Comparison of ENCODE assay signal across 10 cellular contexts in genomic region chr11:93512965-93513667, GRCh38. TPM values are rescaled to one million over a fixed set of nuclear protein-coding genes. Genes with fewer than 3 reads are reported as not detected.
A peak's percentile ranks its signal among the peaks of the same experiment; 100 is the strongest.
DNase-seq lines count a peak whose midpoint lies in the region; ATAC-seq and TF ChIP-seq lines count a peak whose summit lies in the region.
"Had no signal": no experiment of that assay in that cellular context is flagged by ENCODE, and none has a peak within 500 bp of the region (broad histone marks: within the 10 kb centered on the region; RNA-seq: fewer than 3 reads in every experiment).

No MANE protein-coding gene starts in this region.

- H3K36me3 Mint-ChIP-seq in activated B cell treated with CpG ODN at 0.5 μM for 24 hours (ENCODE audit: low read depth) = no peaks in the 10 kb centered on the region

- H3K27ac Mint-ChIP-seq in activated B cell treated with CpG ODN at 0.5 μM for 24 hours = no peak overlapping the region
- H3K27ac Mint-ChIP-seq: nephron had no signal

- no peak for DNase-seq in activated B cell treated with CpG ODN at 0.5 μM for 24 hours
- no peak for DNase-seq in stimulated activated CD4-positive, alpha-beta T cell treated with anti-CD3 and anti-CD28 coated beads, Interleukin-4, amount 100 ng/mL, for 4 hours
- DNase-seq in caudate nucleus (lab: John Stamatoyannopoulos, UW) = no peak
- no peak for DNase-seq in stimulated activated naive CD8-positive, alpha-beta T cell treated with anti-CD3 and anti-CD28 coated beads, Interleukin-15, Interleukin-2, amounts not matched to agents 100 U/mL and 50 U/mL, for 24 hours
- DNase-seq: activated T-cell treated with anti-CD3 and anti-CD28 coated beads for 4 hours, NCI-H446 had no signal

- intact Hi-C loops in activated B cell treated with CpG ODN at 0.5 μM for 24 hours (cut with micrococcal nuclease) = no loop called here

- POLR2A ChIA-PET in activated B cell treated with CpG ODN at 0.5 μM for 24 hours (lab: Charles Lee) = no interaction called here

- no peak overlapping the region for H3K27ac ChIP-seq in caudate nucleus (ENCODE audit: low read depth, low read length)

- no peak overlapping the region for H3K4me3 Mint-ChIP-seq in activated B cell treated with CpG ODN at 0.5 μM for 24 hours
- H3K4me3 Mint-ChIP-seq: nephron had no signal

- peak; percentile 46 for ATAC-seq in GM19023 (IDR thresholded peaks at IDR 0.05; ENCODE audit: unreplicated experiment)
- ATAC-seq in GM21529 (IDR thresholded peaks at IDR 0.05; ENCODE audit: unreplicated experiment) = peak; percentile 78
- peak; percentile 55 for ATAC-seq in HG03097 (IDR thresholded peaks at IDR 0.05; ENCODE audit: low FRiP score, unreplicated experiment)
- peak; percentile 54 for ATAC-seq in activated B cell treated with CpG ODN at 0.5 μM for 24 hours (ENCODE audit: low read depth)
- ATAC-seq in stimulated activated naive CD8-positive, alpha-beta T cell treated with anti-CD3 and anti-CD28 coated beads, Interleukin-15, Interleukin-2, amounts not matched to agents 100 U/mL and 50 U/mL, for 24 hours = no peak

- peaks cover 2% of the 10 kb centered on the region for H3K9me3 Mint-ChIP-seq in activated B cell treated with CpG ODN at 0.5 μM for 24 hours

- no peak for TF ChIP-seq CTCF in activated B cell treated with CpG ODN at 0.5 μM for 24 hours (IDR thresholded peaks at IDR 0.05)

- no peaks in the 10 kb centered on the region for H3K27me3 Mint-ChIP-seq in activated B cell treated with CpG ODN at 0.5 μM for 24 hours

- CTCF ChIA-PET in activated B cell treated with CpG ODN at 0.5 μM for 24 hours (lab: Charles Lee) = no interaction called here

- H3K4me1 Mint-ChIP-seq in activated B cell treated with CpG ODN at 0.5 μM for 24 hours = peaks cover 19% of the 10 kb centered on the region

RNA-seq across cellular contexts. Expression of gene SMCO4, which starts 30.1 kb away (rescaled TPM):
- 3.2 and 4.6 TPM in 2 replicates for total RNA-seq in activated B cell treated with CpG ODN at 0.5 μM for 24 hours
